ENCODE assay signal across 18 cellular contexts in the genomic region with DNA sequence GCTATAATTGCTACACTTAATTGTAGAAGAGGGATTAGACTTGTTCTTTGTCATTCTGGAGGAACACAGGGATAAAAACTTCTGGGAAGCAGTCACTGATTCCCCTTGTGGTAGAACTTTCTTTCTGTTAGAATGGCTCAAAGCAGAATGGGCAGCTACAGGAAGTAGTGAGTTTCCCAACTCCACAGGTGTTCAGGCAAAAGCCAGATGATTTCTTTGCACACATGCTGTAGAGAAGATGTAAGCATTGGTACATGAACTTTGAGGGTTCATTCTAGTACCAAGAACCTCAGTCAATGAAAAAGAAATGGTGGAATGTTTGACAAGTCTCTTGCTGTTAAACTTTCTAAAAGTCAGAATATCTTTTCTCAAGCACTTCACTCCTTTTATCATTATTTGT.
A peak's percentile ranks its signal among the peaks of the same experiment; 100 is the strongest.
DNase-seq lines count a peak whose midpoint lies in the region; ATAC-seq and TF ChIP-seq lines count a peak whose summit lies in the region.
"Had no signal": no experiment of that assay in that cellular context is flagged by ENCODE, and none has a peak within 500 bp of the region (broad histone marks: within the 10 kb centered on the region; RNA-seq: fewer than 3 reads in every experiment).

No MANE protein-coding gene starts in this region.

- H3K36me3 Mint-ChIP-seq in activated T-cell treated with anti-CD3 and anti-CD28 coated beads, Interleukin-2, amount 50 U/mL, for 24 hours (ENCODE audit: low read depth): peaks cover 80% of the 10 kb centered on the region

- DNase-seq in activated T-cell treated with anti-CD3 and anti-CD28 coated beads, Interleukin-2, amount 50 U/mL, for 24 hours: no peak
- DNase-seq in activated T-cell treated with anti-CD3 and anti-CD28 coated beads, Interleukin-2, amount 50 U/mL, for 1 hour: no peak
- DNase-seq in RKO (ENCODE audit: low spot score): peak; percentile 13
- DNase-seq in fibroblast of pulmonary artery (ENCODE audit: low read depth): peak; percentile 7
- DNase-seq in foreskin melanocyte: no peak
- DNase-seq in anterior cingulate cortex (lab: John Stamatoyannopoulos, UW): no peak
- DNase-seq: 8988T; CD8-positive, alpha-beta memory T cell; KBM-7; NCI-H1436; NCI-H2029; NCI-H748 treated with DMSO at 0.1 percent for 48 hours; Right ventricle myocardium superior had no signal

- ATAC-seq in GM18517 (IDR thresholded peaks at IDR 0.05; ENCODE audit: unreplicated experiment) (no peak), GM21515 (IDR thresholded peaks at IDR 0.05; ENCODE audit: unreplicated experiment) (no peak)
- ATAC-seq: Panc1 had no signal

- H3K27ac Mint-ChIP-seq in activated T-cell treated with anti-CD3 and anti-CD28 coated beads, Interleukin-2, amount 50 U/mL, for 24 hours: peak overlapping the region; percentile 12

- H3K4me3 ChIP-seq in fibroblast of pulmonary artery (replicated peaks; ENCODE audit: low read depth, low read length): no peak overlapping the region
- H3K4me3 ChIP-seq: BLaER1 treated with 17β-estradiol and CSF1 and Interleukin-3, amounts not matched to agents 10 nM and 100 nM; SK-N-MC had no signal

- no peak overlapping the region for H3K4me3 Mint-ChIP-seq in activated T-cell treated with anti-CD3 and anti-CD28 coated beads, Interleukin-2, amount 50 U/mL, for 24 hours

- H3K4me1 Mint-ChIP-seq in activated T-cell treated with anti-CD3 and anti-CD28 coated beads, Interleukin-2, amount 50 U/mL, for 24 hours (ENCODE audit: low read depth): peaks cover 49% of the 10 kb centered on the region

- no peaks in the 10 kb centered on the region for H3K27me3 Mint-ChIP-seq in activated T-cell treated with anti-CD3 and anti-CD28 coated beads, Interleukin-2, amount 50 U/mL, for 24 hours
- H3K27me3 Mint-ChIP-seq: CD8-positive, alpha-beta memory T cell had no signal

- TF ChIP-seq CTCF in fibroblast of pulmonary artery (IDR thresholded peaks at IDR 0.05; ENCODE audit: low read length, missing control alignments): no peak

- H3K9me3 Mint-ChIP-seq in activated T-cell treated with anti-CD3 and anti-CD28 coated beads, Interleukin-2, amount 50 U/mL, for 24 hours: no peaks in the 10 kb centered on the region
- H3K9me3 Mint-ChIP-seq: CD8-positive, alpha-beta memory T cell had no signal

Comparison
In these comparisons a context has a peak if more than half of its experiments do, and no peak if none do; other contexts are left out.
1. DNase-seq: peak in RKO (single experiment) and fibroblast of pulmonary artery (single experiment); none in activated T-cell treated with anti-CD3 and anti-CD28 coated beads, Interleukin-2, amount 50 U/mL, for 24 hours (single experiment), activated T-cell treated with anti-CD3 and anti-CD28 coated beads, Interleukin-2, amount 50 U/mL, for 1 hour (single experiment), foreskin melanocyte (single experiment) and anterior cingulate cortex (0 of 58).